1 cellular context compared by ENCODE assay signal in the genomic region with DNA sequence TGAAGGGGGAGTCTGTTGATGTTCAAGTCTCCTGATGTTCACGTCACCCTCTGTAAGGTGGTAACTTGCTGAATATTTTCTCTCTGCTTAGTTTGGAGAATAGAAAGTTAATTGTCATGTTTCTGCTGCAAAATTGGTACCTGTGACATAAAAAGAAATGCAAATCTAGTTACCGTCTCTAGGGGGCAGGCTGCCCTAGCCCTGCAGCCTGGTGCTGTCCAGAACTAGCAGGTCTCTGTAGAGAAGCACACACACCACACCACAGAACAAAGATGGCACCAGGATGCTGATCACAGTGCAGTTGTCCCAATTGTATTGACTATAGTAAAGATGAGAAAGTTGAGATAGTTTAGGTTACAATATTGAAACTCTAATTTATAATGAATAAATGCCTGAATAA.
A peak's percentile ranks its signal among the peaks of the same experiment; 100 is the strongest.
TF ChIP-seq lines count a peak whose summit lies in the region.

No MANE protein-coding gene starts in this region.

TF ChIP-seq in K562, 482 proteins besides CTCF, POLR2A, EP300 and RAD21 (continued from another document):
- TF ChIP-seq, protein P1, sequence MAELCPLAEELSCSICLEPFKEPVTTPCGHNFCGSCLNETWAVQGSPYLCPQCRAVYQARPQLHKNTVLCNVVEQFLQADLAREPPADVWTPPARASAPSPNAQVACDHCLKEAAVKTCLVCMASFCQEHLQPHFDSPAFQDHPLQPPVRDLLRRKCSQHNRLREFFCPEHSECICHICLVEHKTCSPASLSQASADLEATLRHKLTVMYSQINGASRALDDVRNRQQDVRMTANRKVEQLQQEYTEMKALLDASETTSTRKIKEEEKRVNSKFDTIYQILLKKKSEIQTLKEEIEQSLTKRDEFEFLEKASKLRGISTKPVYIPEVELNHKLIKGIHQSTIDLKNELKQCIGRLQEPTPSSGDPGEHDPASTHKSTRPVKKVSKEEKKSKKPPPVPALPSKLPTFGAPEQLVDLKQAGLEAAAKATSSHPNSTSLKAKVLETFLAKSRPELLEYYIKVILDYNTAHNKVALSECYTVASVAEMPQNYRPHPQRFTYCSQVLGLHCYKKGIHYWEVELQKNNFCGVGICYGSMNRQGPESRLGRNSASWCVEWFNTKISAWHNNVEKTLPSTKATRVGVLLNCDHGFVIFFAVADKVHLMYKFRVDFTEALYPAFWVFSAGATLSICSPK (IDR thresholded peaks at IDR 0.05; ENCODE audit: borderline replicate concordance), result no peak
- TF ChIP-seq TAF9B (IDR thresholded peaks at IDR 0.05; ENCODE audit: partially characterized antibody), result no peak
- peak; percentile 17; the same call in 1 of the 2 replicates for TF ChIP-seq RB1 (IDR thresholded peaks at IDR 0.05; ENCODE audit: low read depth)
- TF ChIP-seq, protein P2, sequence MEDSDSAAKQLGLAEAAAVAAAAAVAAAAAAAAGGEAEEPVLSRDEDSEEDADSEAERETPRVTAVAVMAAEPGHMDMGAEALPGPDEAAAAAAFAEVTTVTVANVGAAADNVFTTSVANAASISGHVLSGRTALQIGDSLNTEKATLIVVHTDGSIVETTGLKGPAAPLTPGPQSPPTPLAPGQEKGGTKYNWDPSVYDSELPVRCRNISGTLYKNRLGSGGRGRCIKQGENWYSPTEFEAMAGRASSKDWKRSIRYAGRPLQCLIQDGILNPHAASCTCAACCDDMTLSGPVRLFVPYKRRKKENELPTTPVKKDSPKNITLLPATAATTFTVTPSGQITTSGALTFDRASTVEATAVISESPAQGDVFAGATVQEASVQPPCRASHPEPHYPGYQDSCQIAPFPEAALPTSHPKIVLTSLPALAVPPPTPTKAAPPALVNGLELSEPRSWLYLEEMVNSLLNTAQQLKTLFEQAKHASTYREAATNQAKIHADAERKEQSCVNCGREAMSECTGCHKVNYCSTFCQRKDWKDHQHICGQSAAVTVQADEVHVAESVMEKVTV (CRISPR knock-in tag; IDR thresholded peaks at IDR 0.05), result peak; percentile 74
- TF ChIP-seq, protein P3, sequence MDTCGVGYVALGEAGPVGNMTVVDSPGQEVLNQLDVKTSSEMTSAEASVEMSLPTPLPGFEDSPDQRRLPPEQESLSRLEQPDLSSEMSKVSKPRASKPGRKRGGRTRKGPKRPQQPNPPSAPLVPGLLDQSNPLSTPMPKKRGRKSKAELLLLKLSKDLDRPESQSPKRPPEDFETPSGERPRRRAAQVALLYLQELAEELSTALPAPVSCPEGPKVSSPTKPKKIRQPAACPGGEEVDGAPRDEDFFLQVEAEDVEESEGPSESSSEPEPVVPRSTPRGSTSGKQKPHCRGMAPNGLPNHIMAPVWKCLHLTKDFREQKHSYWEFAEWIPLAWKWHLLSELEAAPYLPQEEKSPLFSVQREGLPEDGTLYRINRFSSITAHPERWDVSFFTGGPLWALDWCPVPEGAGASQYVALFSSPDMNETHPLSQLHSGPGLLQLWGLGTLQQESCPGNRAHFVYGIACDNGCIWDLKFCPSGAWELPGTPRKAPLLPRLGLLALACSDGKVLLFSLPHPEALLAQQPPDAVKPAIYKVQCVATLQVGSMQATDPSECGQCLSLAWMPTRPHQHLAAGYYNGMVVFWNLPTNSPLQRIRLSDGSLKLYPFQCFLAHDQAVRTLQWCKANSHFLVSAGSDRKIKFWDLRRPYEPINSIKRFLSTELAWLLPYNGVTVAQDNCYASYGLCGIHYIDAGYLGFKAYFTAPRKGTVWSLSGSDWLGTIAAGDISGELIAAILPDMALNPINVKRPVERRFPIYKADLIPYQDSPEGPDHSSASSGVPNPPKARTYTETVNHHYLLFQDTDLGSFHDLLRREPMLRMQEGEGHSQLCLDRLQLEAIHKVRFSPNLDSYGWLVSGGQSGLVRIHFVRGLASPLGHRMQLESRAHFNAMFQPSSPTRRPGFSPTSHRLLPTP (IDR thresholded peaks at IDR 0.05; ENCODE audit: borderline replicate concordance, extremely low read depth, insufficient read length), result no peak
- TF ChIP-seq, protein P4, sequence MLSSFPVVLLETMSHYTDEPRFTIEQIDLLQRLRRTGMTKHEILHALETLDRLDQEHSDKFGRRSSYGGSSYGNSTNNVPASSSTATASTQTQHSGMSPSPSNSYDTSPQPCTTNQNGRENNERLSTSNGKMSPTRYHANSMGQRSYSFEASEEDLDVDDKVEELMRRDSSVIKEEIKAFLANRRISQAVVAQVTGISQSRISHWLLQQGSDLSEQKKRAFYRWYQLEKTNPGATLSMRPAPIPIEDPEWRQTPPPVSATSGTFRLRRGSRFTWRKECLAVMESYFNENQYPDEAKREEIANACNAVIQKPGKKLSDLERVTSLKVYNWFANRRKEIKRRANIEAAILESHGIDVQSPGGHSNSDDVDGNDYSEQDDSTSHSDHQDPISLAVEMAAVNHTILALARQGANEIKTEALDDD (IDR thresholded peaks at IDR 0.05), result no peak
- no peak for TF ChIP-seq RBM39 (optimal IDR thresholded peaks at IDR 0.05; ENCODE audit: low read depth, low read length)
